In the genomic region with DNA sequence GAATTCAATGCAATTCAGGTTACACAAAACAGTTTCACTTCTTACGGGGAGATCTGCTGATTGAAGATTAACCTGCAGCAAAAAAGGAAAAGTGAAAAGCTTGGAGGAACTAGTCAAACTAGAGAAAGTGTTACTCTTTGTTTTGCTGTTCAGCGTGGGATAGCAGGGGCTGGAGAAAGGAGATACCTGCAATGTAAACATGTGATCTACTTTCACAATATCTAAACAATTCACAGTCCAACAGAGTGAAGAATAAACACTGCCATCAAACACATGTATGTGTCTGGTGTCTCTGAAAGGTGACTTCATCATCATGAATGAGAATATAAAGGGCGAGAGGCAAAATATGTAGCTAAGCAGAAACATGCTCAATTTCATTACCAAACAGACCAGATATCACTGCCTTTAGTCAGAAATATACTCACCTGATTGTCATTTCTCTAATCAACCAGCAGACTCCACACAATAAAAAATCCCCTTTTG, we compare ENCODE assay signal across 1 cellular context.
A peak's percentile ranks its signal among the peaks of the same experiment; 100 is the strongest.
TF ChIP-seq lines count a peak whose summit lies in the region.

No MANE protein-coding gene starts in this region.

TF ChIP-seq in HepG2, 621 proteins besides CTCF, POLR2A, EP300 and RAD21 (continues in another document):
- TF ChIP-seq ZNF788 (CRISPR knock-in tag; IDR thresholded peaks at IDR 0.05; ENCODE audit: borderline replicate concordance) (no peak), KDM5A (IDR thresholded peaks at IDR 0.05; ENCODE audit: borderline replicate concordance, low read length) (no peak), RELA (CRISPR knock-in tag; IDR thresholded peaks at IDR 0.05) (no peak), ZNF354B (CRISPR knock-in tag; IDR thresholded peaks at IDR 0.05) (no peak), FOXK2 (IDR thresholded peaks at IDR 0.05) (peak; percentile 56; the same call in 1 of the 2 replicates), ATF7 (IDR thresholded peaks at IDR 0.05) (0 out of 2 replicates have a peak, but pooled peaks have one; percentile 24), ATF7 (CRISPR knock-in tag; IDR thresholded peaks at IDR 0.05) (no peak), KDM3A (CRISPR knock-in tag; IDR thresholded peaks at IDR 0.05; ENCODE audit: low read depth) (no peak), ZNF333 (CRISPR knock-in tag; IDR thresholded peaks at IDR 0.05; ENCODE audit: borderline replicate concordance) (no peak), RFXANK (CRISPR knock-in tag; IDR thresholded peaks at IDR 0.05) (no peak), ZSCAN22 (CRISPR knock-in tag; IDR thresholded peaks at IDR 0.05) (no peak), KDM4B (CRISPR knock-in tag; IDR thresholded peaks at IDR 0.05) (no peak), GATA4 (IDR thresholded peaks at IDR 0.05; ENCODE audit: borderline replicate concordance, low read depth) (no peak), PHF8 (CRISPR knock-in tag; IDR thresholded peaks at IDR 0.05) (no peak), HDAC2 (CRISPR knock-in tag; IDR thresholded peaks at IDR 0.05) (peak; percentile 56), RARA (CRISPR knock-in tag; IDR thresholded peaks at IDR 0.05) (peak; percentile 43), ZNF616 (CRISPR knock-in tag; IDR thresholded peaks at IDR 0.05; ENCODE audit: low read depth) (no peak), RARG (CRISPR knock-in tag; IDR thresholded peaks at IDR 0.05; ENCODE audit: low read depth) (no peak), ONECUT2 (CRISPR knock-in tag; IDR thresholded peaks at IDR 0.05) (no peak), NFKBIZ (CRISPR knock-in tag; IDR thresholded peaks at IDR 0.05) (0 out of 2 replicates have a peak, but pooled peaks have one; percentile 49), TBX2 (CRISPR knock-in tag; IDR thresholded peaks at IDR 0.05; ENCODE audit: borderline replicate concordance) (peak; percentile 47; the same call in 1 of the 2 replicates)
- TF ChIP-seq, protein P1, sequence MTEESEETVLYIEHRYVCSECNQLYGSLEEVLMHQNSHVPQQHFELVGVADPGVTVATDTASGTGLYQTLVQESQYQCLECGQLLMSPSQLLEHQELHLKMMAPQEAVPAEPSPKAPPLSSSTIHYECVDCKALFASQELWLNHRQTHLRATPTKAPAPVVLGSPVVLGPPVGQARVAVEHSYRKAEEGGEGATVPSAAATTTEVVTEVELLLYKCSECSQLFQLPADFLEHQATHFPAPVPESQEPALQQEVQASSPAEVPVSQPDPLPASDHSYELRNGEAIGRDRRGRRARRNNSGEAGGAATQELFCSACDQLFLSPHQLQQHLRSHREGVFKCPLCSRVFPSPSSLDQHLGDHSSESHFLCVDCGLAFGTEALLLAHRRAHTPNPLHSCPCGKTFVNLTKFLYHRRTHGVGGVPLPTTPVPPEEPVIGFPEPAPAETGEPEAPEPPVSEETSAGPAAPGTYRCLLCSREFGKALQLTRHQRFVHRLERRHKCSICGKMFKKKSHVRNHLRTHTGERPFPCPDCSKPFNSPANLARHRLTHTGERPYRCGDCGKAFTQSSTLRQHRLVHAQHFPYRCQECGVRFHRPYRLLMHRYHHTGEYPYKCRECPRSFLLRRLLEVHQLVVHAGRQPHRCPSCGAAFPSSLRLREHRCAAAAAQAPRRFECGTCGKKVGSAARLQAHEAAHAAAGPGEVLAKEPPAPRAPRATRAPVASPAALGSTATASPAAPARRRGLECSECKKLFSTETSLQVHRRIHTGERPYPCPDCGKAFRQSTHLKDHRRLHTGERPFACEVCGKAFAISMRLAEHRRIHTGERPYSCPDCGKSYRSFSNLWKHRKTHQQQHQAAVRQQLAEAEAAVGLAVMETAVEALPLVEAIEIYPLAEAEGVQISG (CRISPR knock-in tag; IDR thresholded peaks at IDR 0.05) = no peak
- TF ChIP-seq, protein P2, sequence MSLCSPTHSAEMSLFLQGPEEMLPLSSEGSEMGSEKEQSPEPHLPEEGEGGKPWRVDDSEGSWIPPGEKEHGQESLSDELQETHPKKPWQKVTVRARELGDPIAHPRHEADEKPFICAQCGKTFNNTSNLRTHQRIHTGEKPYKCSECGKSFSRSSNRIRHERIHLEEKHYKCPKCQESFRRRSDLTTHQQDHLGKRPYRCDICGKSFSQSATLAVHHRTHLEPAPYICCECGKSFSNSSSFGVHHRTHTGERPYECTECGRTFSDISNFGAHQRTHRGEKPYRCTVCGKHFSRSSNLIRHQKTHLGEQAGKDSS (CRISPR knock-in tag; IDR thresholded peaks at IDR 0.05; ENCODE audit: borderline replicate concordance, low read depth) = no peak
- TF ChIP-seq, protein P3, sequence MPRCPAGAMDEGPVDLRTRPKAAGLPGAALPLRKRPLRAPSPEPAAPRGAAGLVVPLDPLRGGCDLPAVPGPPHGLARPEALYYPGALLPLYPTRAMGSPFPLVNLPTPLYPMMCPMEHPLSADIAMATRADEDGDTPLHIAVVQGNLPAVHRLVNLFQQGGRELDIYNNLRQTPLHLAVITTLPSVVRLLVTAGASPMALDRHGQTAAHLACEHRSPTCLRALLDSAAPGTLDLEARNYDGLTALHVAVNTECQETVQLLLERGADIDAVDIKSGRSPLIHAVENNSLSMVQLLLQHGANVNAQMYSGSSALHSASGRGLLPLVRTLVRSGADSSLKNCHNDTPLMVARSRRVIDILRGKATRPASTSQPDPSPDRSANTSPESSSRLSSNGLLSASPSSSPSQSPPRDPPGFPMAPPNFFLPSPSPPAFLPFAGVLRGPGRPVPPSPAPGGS (CRISPR knock-in tag; IDR thresholded peaks at IDR 0.05) = no peak
- TF ChIP-seq, protein P4, sequence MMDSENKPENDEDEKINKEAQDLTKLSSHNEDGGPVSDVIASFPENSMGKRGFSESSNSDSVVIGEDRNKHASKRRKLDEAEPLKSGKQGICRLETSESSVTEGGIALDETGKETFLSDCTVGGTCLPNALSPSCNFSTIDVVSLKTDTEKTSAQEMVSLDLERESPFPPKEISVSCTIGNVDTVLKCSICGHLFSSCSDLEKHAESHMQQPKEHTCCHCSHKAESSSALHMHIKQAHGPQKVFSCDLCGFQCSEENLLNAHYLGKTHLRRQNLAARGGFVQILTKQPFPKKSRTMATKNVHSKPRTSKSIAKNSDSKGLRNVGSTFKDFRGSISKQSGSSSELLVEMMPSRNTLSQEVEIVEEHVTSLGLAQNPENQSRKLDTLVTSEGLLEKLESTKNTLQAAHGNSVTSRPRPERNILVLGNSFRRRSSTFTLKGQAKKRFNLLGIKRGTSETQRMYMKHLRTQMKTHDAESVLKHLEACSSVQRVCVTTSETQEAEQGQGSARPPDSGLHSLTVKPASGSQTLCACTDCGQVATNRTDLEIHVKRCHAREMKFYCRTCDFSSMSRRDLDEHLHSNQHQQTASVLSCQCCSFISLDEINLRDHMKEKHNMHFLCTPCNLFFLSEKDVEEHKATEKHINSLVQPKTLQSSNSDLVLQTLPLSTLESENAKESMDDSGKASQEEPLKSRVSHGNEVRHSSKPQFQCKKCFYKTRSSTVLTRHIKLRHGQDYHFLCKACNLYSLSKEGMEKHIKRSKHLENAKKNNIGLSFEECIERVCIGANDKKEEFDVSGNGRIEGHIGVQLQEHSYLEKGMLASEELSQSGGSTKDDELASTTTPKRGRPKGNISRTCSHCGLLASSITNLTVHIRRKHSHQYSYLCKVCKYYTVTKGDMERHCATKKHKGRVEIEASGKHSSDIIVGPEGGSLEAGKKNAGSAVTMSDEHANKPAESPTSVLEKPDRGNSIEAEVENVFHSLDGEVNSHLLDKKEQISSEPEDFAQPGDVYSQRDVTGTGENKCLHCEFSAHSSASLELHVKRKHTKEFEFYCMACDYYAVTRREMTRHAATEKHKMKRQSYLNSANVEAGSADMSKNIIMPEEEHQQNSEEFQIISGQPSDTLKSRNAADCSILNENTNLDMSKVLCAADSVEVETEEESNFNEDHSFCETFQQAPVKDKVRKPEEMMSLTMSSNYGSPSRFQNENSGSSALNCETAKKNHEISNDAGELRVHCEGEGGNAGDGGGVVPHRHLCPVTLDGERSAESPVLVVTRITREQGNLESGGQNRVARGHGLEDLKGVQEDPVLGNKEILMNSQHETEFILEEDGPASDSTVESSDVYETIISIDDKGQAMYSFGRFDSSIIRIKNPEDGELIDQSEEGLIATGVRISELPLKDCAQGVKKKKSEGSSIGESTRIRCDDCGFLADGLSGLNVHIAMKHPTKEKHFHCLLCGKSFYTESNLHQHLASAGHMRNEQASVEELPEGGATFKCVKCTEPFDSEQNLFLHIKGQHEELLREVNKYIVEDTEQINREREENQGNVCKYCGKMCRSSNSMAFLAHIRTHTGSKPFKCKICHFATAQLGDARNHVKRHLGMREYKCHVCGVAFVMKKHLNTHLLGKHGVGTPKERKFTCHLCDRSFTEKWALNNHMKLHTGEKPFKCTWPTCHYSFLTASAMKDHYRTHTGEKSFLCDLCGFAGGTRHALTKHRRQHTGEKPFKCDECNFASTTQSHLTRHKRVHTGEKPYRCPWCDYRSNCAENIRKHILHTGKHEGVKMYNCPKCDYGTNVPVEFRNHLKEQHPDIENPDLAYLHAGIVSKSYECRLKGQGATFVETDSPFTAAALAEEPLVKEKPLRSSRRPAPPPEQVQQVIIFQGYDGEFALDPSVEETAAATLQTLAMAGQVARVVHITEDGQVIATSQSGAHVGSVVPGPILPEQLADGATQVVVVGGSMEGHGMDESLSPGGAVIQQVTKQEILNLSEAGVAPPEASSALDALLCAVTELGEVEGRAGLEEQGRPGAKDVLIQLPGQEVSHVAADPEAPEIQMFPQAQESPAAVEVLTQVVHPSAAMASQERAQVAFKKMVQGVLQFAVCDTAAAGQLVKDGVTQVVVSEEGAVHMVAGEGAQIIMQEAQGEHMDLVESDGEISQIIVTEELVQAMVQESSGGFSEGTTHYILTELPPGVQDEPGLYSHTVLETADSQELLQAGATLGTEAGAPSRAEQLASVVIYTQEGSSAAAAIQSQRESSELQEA (CRISPR knock-in tag; IDR thresholded peaks at IDR 0.05; ENCODE audit: not compliant biosample characterization) = no peak
- TF ChIP-seq, protein P5, sequence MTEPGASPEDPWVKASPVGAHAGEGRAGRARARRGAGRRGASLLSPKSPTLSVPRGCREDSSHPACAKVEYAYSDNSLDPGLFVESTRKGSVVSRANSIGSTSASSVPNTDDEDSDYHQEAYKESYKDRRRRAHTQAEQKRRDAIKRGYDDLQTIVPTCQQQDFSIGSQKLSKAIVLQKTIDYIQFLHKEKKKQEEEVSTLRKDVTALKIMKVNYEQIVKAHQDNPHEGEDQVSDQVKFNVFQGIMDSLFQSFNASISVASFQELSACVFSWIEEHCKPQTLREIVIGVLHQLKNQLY (CRISPR knock-in tag; IDR thresholded peaks at IDR 0.05) = peak; percentile 51; the same call in 1 of the 2 replicates
- TF ChIP-seq, protein P6, sequence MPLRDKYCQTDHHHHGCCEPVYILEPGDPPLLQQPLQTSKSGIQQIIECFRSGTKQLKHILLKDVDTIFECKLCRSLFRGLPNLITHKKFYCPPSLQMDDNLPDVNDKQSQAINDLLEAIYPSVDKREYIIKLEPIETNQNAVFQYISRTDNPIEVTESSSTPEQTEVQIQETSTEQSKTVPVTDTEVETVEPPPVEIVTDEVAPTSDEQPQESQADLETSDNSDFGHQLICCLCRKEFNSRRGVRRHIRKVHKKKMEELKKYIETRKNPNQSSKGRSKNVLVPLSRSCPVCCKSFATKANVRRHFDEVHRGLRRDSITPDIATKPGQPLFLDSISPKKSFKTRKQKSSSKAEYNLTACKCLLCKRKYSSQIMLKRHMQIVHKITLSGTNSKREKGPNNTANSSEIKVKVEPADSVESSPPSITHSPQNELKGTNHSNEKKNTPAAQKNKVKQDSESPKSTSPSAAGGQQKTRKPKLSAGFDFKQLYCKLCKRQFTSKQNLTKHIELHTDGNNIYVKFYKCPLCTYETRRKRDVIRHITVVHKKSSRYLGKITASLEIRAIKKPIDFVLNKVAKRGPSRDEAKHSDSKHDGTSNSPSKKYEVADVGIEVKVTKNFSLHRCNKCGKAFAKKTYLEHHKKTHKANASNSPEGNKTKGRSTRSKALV (CRISPR knock-in tag; IDR thresholded peaks at IDR 0.05) = no peak
- TF ChIP-seq, protein P7, sequence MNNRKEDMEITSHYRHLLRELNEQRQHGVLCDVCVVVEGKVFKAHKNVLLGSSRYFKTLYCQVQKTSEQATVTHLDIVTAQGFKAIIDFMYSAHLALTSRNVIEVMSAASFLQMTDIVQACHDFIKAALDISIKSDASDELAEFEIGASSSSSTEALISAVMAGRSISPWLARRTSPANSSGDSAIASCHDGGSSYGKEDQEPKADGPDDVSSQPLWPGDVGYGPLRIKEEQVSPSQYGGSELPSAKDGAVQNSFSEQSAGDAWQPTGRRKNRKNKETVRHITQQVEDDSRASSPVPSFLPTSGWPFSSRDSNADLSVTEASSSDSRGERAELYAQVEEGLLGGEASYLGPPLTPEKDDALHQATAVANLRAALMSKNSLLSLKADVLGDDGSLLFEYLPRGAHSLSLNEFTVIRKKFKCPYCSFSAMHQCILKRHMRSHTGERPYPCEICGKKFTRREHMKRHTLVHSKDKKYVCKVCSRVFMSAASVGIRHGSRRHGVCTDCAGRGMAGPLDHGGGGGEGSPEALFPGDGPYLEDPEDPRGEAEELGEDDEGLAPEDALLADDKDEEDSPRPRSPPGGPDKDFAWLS (CRISPR knock-in tag; IDR thresholded peaks at IDR 0.05; ENCODE audit: borderline replicate concordance) = no peak
- TF ChIP-seq, protein P8, sequence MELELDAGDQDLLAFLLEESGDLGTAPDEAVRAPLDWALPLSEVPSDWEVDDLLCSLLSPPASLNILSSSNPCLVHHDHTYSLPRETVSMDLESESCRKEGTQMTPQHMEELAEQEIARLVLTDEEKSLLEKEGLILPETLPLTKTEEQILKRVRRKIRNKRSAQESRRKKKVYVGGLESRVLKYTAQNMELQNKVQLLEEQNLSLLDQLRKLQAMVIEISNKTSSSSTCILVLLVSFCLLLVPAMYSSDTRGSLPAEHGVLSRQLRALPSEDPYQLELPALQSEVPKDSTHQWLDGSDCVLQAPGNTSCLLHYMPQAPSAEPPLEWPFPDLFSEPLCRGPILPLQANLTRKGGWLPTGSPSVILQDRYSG (CRISPR knock-in tag; IDR thresholded peaks at IDR 0.05) = no peak
